ENCODE assay signal across 8 cellular contexts in the genomic region with DNA sequence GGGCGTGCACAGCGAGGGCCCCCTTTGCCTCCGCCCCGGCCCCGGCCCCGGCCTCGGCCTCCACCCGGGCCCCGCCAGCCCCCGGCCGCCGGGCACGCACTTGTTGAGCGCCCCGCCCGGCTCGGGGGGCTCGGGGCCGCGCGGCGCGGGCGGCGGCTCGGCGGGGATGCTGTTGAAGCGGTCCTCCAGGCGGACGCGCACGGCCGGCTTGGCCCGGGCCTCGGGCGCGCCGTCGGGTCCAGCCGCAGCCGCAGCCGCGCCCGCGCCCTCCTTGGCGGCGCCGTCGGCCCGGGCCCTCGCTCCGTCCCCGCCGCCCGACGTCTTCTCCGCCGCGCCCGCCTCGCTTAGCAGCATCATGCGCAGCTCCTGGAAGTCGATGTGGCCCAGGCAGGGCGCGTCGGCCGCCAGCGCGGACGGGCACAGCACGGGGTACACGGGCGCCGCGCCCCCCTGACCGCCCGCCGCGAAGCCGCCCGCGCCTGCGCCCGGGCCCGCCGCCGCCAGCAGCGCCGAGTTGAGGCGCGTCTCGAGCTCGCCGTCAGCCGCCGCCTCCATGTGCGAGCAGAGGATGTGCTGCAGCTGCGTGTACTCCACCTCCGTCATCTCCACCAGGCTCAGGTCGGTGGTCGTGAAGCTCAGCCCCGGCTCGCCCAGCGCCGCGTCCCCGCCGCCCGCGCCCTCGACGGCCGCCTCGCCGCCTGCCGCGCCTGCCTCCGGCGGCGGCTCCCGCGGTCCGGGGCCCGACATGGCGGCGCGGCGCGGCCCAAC. TPM values are rescaled to one million over a fixed set of nuclear protein-coding genes. Genes with fewer than 3 reads are reported as not detected.
DNase-seq lines count a peak whose midpoint lies in the region; ATAC-seq, FAIRE-seq and TF ChIP-seq lines count a peak whose summit lies in the region.

No MANE protein-coding gene starts in this region.

- H3K4me1 ChIP-seq in Panc1 (ENCODE audit: control insufficient read depth, insufficient read depth, low read length) = peaks cover 12% of the 10 kb centered on the region
- peaks cover 4 to 7% of the 10 kb centered on the region in 2 donors for H3K4me1 ChIP-seq in ascending aorta
- H3K4me1 ChIP-seq in kidney (ENCODE audit: control insufficient read depth in 1 of 2, insufficient read depth in 1 of 2, low read depth in 1 of 2, low read length in 2 of 2) = peaks cover 0 to 8% of the 10 kb centered on the region in 2 donors

- POLR2A ChIA-PET in Panc1 (lab: Charles Lee) = no interaction called here

- no peak for DNase-seq in Panc1 (ENCODE audit: low read depth, low spot score)
- DNase-seq in ascending aorta (ENCODE audit: low spot score in 2 of 2) = no peak
- DNase-seq in kidney = peak; percentile 87
- DNase-seq in stimulated activated naive CD8-positive, alpha-beta T cell treated with anti-CD3 and anti-CD28 coated beads, Interleukin-15, Interleukin-2, amounts not matched to agents 100 U/mL and 50 U/mL, for 24 hours = peak; percentile 45
- no peak for DNase-seq in midbrain (lab: John Stamatoyannopoulos, UW)
- no peak for DNase-seq in NCI-H526 treated with DMSO at 0.1 percent for 48 hours (lab: John Stamatoyannopoulos, UW)

- CTCF ChIA-PET in Panc1 (lab: Charles Lee) = interaction anchor here (0.6 kb wide), 1 partner anchor 39 kb away, joined by 3 read pairs; no protein-coding TSS in a partner anchor

- no peak for FAIRE-seq in kidney (lab: Jason Lieb, UNC)

- H3K9me3 ChIP-seq in Panc1 (ENCODE audit: control insufficient read depth, insufficient read depth, low read depth, low read length) = no peaks in the 10 kb centered on the region
- no peaks in the 10 kb centered on the region for H3K9me3 ChIP-seq in ascending aorta
- no peaks in the 10 kb centered on the region for H3K9me3 ChIP-seq in kidney (ENCODE audit: control insufficient read depth in 1 of 2, low read length in 2 of 2)

- ATAC-seq in GM18867 (IDR thresholded peaks at IDR 0.05; ENCODE audit: unreplicated experiment) (peak; percentile 44), HG02678 (IDR thresholded peaks at IDR 0.05; ENCODE audit: unreplicated experiment) (peak; percentile 38), Panc1 (peak; percentile 64)
- peak; percentile 31 for ATAC-seq in stimulated activated naive CD8-positive, alpha-beta T cell treated with anti-CD3 and anti-CD28 coated beads, Interleukin-15, Interleukin-2, amounts not matched to agents 100 U/mL and 50 U/mL, for 24 hours

- H3K36me3 ChIP-seq in Panc1 (ENCODE audit: control insufficient read depth, insufficient read depth, low read length) (peaks cover 5% of the 10 kb centered on the region), ascending aorta (peaks cover 0 to 8% of the 10 kb centered on the region in 2 donors), kidney (ENCODE audit: control insufficient read depth in 1 of 2, insufficient read depth in 2 of 2, low read length in 2 of 2) (no peaks in the 10 kb centered on the region)

- BruUV-seq in Panc1 (replicated peaks; lab: Mats Ljungman, UMichigan) = no TSS peak

- no peak overlapping the region for H3K27ac ChIP-seq in Panc1 (ENCODE audit: low read length)
- no peak overlapping the region for H3K27ac ChIP-seq in ascending aorta
- H3K27ac ChIP-seq in kidney (ENCODE audit: low read depth in 2 of 2, low read length in 2 of 2) = no peak overlapping the region

- H3K4me3 ChIP-seq in Panc1 (ENCODE audit: low read depth in 2 of 2, low read length in 2 of 2) = peak overlapping the region; percentile 57 to 66
- H3K4me3 ChIP-seq in ascending aorta = peak overlapping the region; percentile 57 to 69
- peak overlapping the region in 1 of 2 donors; percentile 24 for H3K4me3 ChIP-seq in kidney (ENCODE audit: low read length in 2 of 2)

- H3K9ac ChIP-seq in kidney (ENCODE audit: low read length in 2 of 2) = no peak overlapping the region

- no peak for TF ChIP-seq CTCF in Panc1 (IDR thresholded peaks at IDR 0.05)
- TF ChIP-seq CTCF in ascending aorta (IDR thresholded peaks at IDR 0.05) = no peak
- no peak for TF ChIP-seq CTCF in kidney (IDR thresholded peaks at IDR 0.05; ENCODE audit: borderline replicate concordance, extremely low read depth, insufficient read depth)

- H3K27me3 ChIP-seq in Panc1 (ENCODE audit: control insufficient read depth, insufficient read depth, low read length) (no peaks in the 10 kb centered on the region), ascending aorta (no peaks in the 10 kb centered on the region)

- in situ Hi-C loops in Panc1 (cut with HindIII; ENCODE audit: low pct_unique_long_range_greater_than_20kb, low sequenced_read_pairs) = no loop called here

- intact Hi-C loops in Panc1 (cut with micrococcal nuclease; ENCODE audit: unreplicated experiment) = no loop called here
- intact Hi-C loops in ascending aorta (cut with DNase I) = loop anchor here (2.0 to 5.0 kb wide), 5 partner anchors 34 to 794 kb away; partner anchors contain the start of genes GID8, TAF4 and YTHDF1
- intact Hi-C loops in kidney (cut with DNase I) = no loop called here

RNA-seq across cellular contexts. Expression of gene TCFL5, which starts 0.5 kb away (rescaled TPM):
- total RNA-seq in Panc1 (2021; ENCODE audit: unreplicated experiment) (23.8 TPM), ascending aorta (1.1 TPM), kidney (11.5 TPM)
- polyA plus RNA-seq in Panc1 (2012; ENCODE audit: insufficient read length) = 22.3 TPM
- 6.1 TPM for polyA plus RNA-seq in kidney (ENCODE audit: insufficient read depth, low read depth, low replicate concordance)

RNA-seq across cellular contexts. Expression of gene COL9A3, which starts 44.3 kb away (rescaled TPM):
- total RNA-seq in Panc1 (2021; ENCODE audit: unreplicated experiment) (46.6 TPM), ascending aorta (13.8 TPM), kidney (4.3 TPM)
- 53.7 TPM for polyA plus RNA-seq in Panc1 (2012; ENCODE audit: insufficient read length)
- polyA plus RNA-seq in kidney (ENCODE audit: insufficient read depth, low read depth, low replicate concordance) = 2.3 TPM

RNA-seq across cellular contexts. Expression of gene OGFR, which starts 56.5 kb away (rescaled TPM):
- total RNA-seq in Panc1 (2021; ENCODE audit: unreplicated experiment) (47.3 TPM), ascending aorta (77.4 TPM), kidney (46.8 TPM)
- 60.2 TPM for polyA plus RNA-seq in Panc1 (2012; ENCODE audit: insufficient read length)
- polyA plus RNA-seq in kidney (ENCODE audit: insufficient read depth, low read depth, low replicate concordance) = 33.7 TPM

Comparison
In these comparisons a context has a peak if more than half of its experiments do, and no peak if none do; other contexts are left out.
1. DNase-seq: peak in kidney (single experiment) and stimulated activated naive CD8-positive, alpha-beta T cell treated with anti-CD3 and anti-CD28 coated beads, Interleukin-15, Interleukin-2, amounts not matched to agents 100 U/mL and 50 U/mL, for 24 hours (single experiment); none in Panc1 (single experiment), ascending aorta (0 of 2), midbrain (single experiment) and NCI-H526 treated with DMSO at 0.1 percent for 48 hours (single experiment).
2. Peak in every context shown above with its lines, with median percentiles within 50 percentile points of each other: ATAC-seq.